Comparison of ENCODE assay signal across 9 cellular contexts in the genomic region with DNA sequence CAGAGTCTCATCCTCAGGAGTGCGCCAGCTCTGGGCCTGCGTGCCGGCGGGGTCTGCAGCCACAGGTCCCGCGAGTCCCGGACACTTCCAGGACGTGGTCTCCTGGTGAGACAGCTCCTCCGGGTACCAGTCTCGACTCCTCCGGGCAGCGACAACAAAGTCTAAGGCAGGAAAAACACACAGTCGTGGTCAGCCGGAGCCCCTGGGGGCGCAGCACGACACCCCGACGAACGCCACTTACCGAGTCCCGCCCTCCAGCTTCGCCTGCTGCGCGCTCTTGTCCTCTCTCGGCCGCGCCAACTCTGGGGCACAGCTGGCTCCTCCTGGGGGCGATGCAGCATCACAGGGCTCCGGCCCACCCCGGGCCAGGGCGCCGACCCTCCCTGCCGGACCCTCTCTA. TPM values are rescaled to one million over a fixed set of nuclear protein-coding genes. Genes with fewer than 3 reads are reported as not detected.
DNase-seq lines count a peak whose midpoint lies in the region; ATAC-seq, FAIRE-seq and TF ChIP-seq lines count a peak whose summit lies in the region.
"Had no signal": no experiment of that assay in that cellular context is flagged by ENCODE, and none has a peak within 500 bp of the region (broad histone marks: within the 10 kb centered on the region; RNA-seq: fewer than 3 reads in every experiment).

No MANE protein-coding gene starts in this region.

- peak overlapping the region in 2 of 3 experiments; percentile 60 to 88 for H3K27ac Mint-ChIP-seq in nephron

- H3K36me3 Mint-ChIP-seq in nephron (ENCODE audit: low read depth), result peaks cover 20% of the 10 kb centered on the region

- FAIRE-seq in HTR-8/SVneo (lab: Jason Lieb, UNC), result no peak
- FAIRE-seq: TTC549 had no signal

- DNase-seq in AG04450 (ENCODE audit: low read depth, low spot score) (no peak), HTR-8/SVneo (ENCODE audit: insufficient read length, low spot score) (peak; percentile 35), choroid plexus epithelial cell (ENCODE audit: low read depth) (no peak), GM19240 (ENCODE audit: insufficient read length, low spot score) (no peak)

- H3K9me3 Mint-ChIP-seq in nephron, result no peaks in the 10 kb centered on the region

- H3K4me3 Mint-ChIP-seq in nephron, result peak overlapping the region; percentile 100

- H3K27ac ChIP-seq in AG04450 (ENCODE audit: low read depth, low read length), result peak overlapping the region; percentile 39

- no peaks in the 10 kb centered on the region for H3K27me3 ChIP-seq in AG04450 (ENCODE audit: control insufficient read depth, insufficient read depth, low read length)

- H3K27me3 Mint-ChIP-seq in nephron (ENCODE audit: low read depth), result peaks cover 32% of the 10 kb centered on the region

- peaks cover 15% of the 10 kb centered on the region for H3K4me1 Mint-ChIP-seq in nephron

- TF ChIP-seq CTCF in AG04450 (IDR thresholded peaks at IDR 0.05; ENCODE audit: low read depth, low read length) (no peak), choroid plexus epithelial cell (conservative IDR thresholded peaks at IDR 0.05; ENCODE audit: low read depth, low read length) (no peak), nephron (IDR thresholded peaks at IDR 0.05; ENCODE audit: unreplicated experiment in 3 of 3) (no peak)

- peaks cover 9% of the 10 kb centered on the region; the same call in 1 of the 2 replicates for H3K9me3 ChIP-seq in AG04450 (ENCODE audit: control insufficient read depth, insufficient read depth, low read length)

- TF ChIP-seq POLR2A in GM18505 (IDR thresholded peaks at IDR 0.05; ENCODE audit: borderline replicate concordance, extremely low read depth, insufficient read depth, insufficient read length), result no peak

- POLR2A ChIA-PET in AG04450 (lab: Yijun Ruan, JAX), result interaction anchor here (1.1 to 3.3 kb wide), 8 partner anchors 9 to 85 kb away, joined by 3 to 21 read pairs (median 10); a partner anchor contains a TSS

- CTCF ChIA-PET in AG04450 (lab: Charles Lee), result interaction anchor here (0.8 to 1.4 kb wide), 3 partner anchors 52 to 84 kb away, joined by 3 to 4 read pairs (median 4); a partner anchor contains a TSS

- ATAC-seq in GM18505 (IDR thresholded peaks at IDR 0.05; ENCODE audit: unreplicated experiment) (no peak), GM19023 (IDR thresholded peaks at IDR 0.05; ENCODE audit: unreplicated experiment) (no peak), HG02840 (IDR thresholded peaks at IDR 0.05; ENCODE audit: low FRiP score, unreplicated experiment) (no peak)

- H3K4me3 ChIP-seq in AG04450 (ENCODE audit: low read depth, low read length), result peak overlapping the region; percentile 83
- H3K4me3 ChIP-seq in choroid plexus epithelial cell (ENCODE audit: low read depth, low read length), result peak overlapping the region; percentile 82

RNA-seq across cellular contexts. Expression of a gene that starts 13.4 kb away (rescaled TPM):
- 10.0 and 13.7 TPM in 2 replicates for polyA plus RNA-seq in AG04450 (2011; rRNA removed)
- polyA minus RNA-seq in AG04450 (2011; rRNA and poly(A)+ RNA removed), result 9.6 and 11.8 TPM in 2 replicates

RNA-seq across cellular contexts. Expression of a gene that starts 13.8 kb away (rescaled TPM):
- 88.2 and 101 TPM in 2 replicates for polyA plus RNA-seq in AG04450 (2011; rRNA removed)
- 23.1 and 23.5 TPM in 2 replicates for polyA minus RNA-seq in AG04450 (2011; rRNA and poly(A)+ RNA removed)

RNA-seq across cellular contexts. Expression of a gene that starts 31.0 kb away (rescaled TPM):
- 10.0 and 11.3 TPM in 2 replicates for polyA plus RNA-seq in AG04450 (2011; rRNA removed)
- polyA minus RNA-seq in AG04450 (2011; rRNA and poly(A)+ RNA removed), result 18.7 and 19.5 TPM in 2 replicates
